In genomic region chr3:193885832-193886231, GRCh38 we compare ENCODE assay signal across 1 cellular context.
TF ChIP-seq lines count a peak whose summit lies in the region.

No MANE protein-coding gene starts in this region.

TF ChIP-seq in K562, 482 proteins besides CTCF, POLR2A, EP300 and RAD21 (continues in another document):
- TF ChIP-seq TCF15 (CRISPR knock-in tag; IDR thresholded peaks at IDR 0.05) (no peak), FOXP1 (CRISPR knock-in tag; IDR thresholded peaks at IDR 0.05) (no peak), NCOA1 (IDR thresholded peaks at IDR 0.05; ENCODE audit: low read depth) (no peak), CEBPG (CRISPR knock-in tag; IDR thresholded peaks at IDR 0.05) (no peak), CEBPG (tag; conservative IDR thresholded peaks at IDR 0.05 in 1 of 2, IDR thresholded peaks at IDR 0.05 in 1 of 2) (no peak), CBX3 (IDR thresholded peaks at IDR 0.05; ENCODE audit: borderline replicate concordance in 1 of 2, low read length in 2 of 2) (peak in 1 of 2 experiments; percentile 91; a peak in 1 of 3 replicates), HDGF (IDR thresholded peaks at IDR 0.05) (no peak), JUND (IDR thresholded peaks at IDR 0.05; ENCODE audit: borderline replicate concordance, low read depth, low read length) (0 out of 2 replicates have a peak, but pooled peaks have one; percentile 35), JUND (tag; IDR thresholded peaks at IDR 0.05; ENCODE audit: borderline replicate concordance, low read depth, low read length) (no peak), NFE2L1 (tag; IDR thresholded peaks at IDR 0.05; ENCODE audit: borderline replicate concordance, low read depth) (no peak), USF2 (CRISPR knock-in tag; IDR thresholded peaks at IDR 0.05) (no peak), JUN (IDR thresholded peaks at IDR 0.05; ENCODE audit: borderline replicate concordance, low read depth, low read length) (peak; percentile 29; the same call in 1 of the 2 replicates), JUN (CRISPR knock-in tag; IDR thresholded peaks at IDR 0.05; ENCODE audit: borderline replicate concordance) (no peak), MYC (IDR thresholded peaks at IDR 0.05; ENCODE audit: low read depth, low read length) (peak; percentile 66), MYC (CRISPR knock-in tag; IDR thresholded peaks at IDR 0.05; ENCODE audit: borderline replicate concordance, low read depth) (no peak), ZNF12 (CRISPR knock-in tag; IDR thresholded peaks at IDR 0.05) (no peak), VEZF1 (CRISPR knock-in tag; IDR thresholded peaks at IDR 0.05) (0 out of 2 replicates have a peak, but pooled peaks have one; percentile 28), BDP1 (IDR thresholded peaks at IDR 0.05; ENCODE audit: insufficient read depth, insufficient read length) (no peak), LCOR (CRISPR knock-in tag; IDR thresholded peaks at IDR 0.05) (no peak), EWSR1 (IDR thresholded peaks at IDR 0.05; ENCODE audit: borderline replicate concordance, low read depth, partially characterized antibody) (no peak), DPF2 (IDR thresholded peaks at IDR 0.05) (peak; percentile 56; the same call in 1 of the 2 replicates), HNRNPUL1 (IDR thresholded peaks at IDR 0.05; ENCODE audit: low read length) (no peak), RERE (CRISPR knock-in tag; IDR thresholded peaks at IDR 0.05; ENCODE audit: borderline replicate concordance) (no peak), CBX2 (IDR thresholded peaks at IDR 0.05; ENCODE audit: insufficient read depth, low read length, poor library complexity, severe bottlenecking) (no peak), MTA2 (IDR thresholded peaks at IDR 0.05; ENCODE audit: low read depth) (no peak; the same call in 1 of the 2 replicates), EGR1 (conservative IDR thresholded peaks at IDR 0.05) (no peak), MAX (CRISPR knock-in tag; IDR thresholded peaks at IDR 0.05) (peak; percentile 64), ZNF785 (CRISPR knock-in tag; IDR thresholded peaks at IDR 0.05) (no peak), ZNF717 (CRISPR knock-in tag; IDR thresholded peaks at IDR 0.05) (no peak), SRSF3 (IDR thresholded peaks at IDR 0.05; ENCODE audit: insufficient read depth, low read length) (no peak), HDAC3 (IDR thresholded peaks at IDR 0.05; ENCODE audit: borderline replicate concordance, partially characterized antibody) (peak; percentile 59), NCOA2 (IDR thresholded peaks at IDR 0.05; ENCODE audit: partially characterized antibody in 2 of 2) (no peak), POLR2AphosphoS2 (IDR thresholded peaks at IDR 0.05; ENCODE audit: low read length) (no peak), ZNF143 (CRISPR knock-in tag; IDR thresholded peaks at IDR 0.05) (no peak), NR2F6 (CRISPR knock-in tag; IDR thresholded peaks at IDR 0.05) (no peak), KAT8 (IDR thresholded peaks at IDR 0.05; ENCODE audit: low read depth) (no peak), ZNF444 (CRISPR knock-in tag; IDR thresholded peaks at IDR 0.05) (no peak), ZKSCAN3 (CRISPR knock-in tag; IDR thresholded peaks at IDR 0.05) (no peak), NR2C2 (CRISPR knock-in tag; IDR thresholded peaks at IDR 0.05) (no peak), NR2C2 (tag; IDR thresholded peaks at IDR 0.05) (no peak), ZNF586 (CRISPR knock-in tag; conservative IDR thresholded peaks at IDR 0.05) (no peak), XRCC4 (IDR thresholded peaks at IDR 0.05; ENCODE audit: extremely low read depth, insufficient read depth, insufficient read length) (no peak), BCOR (IDR thresholded peaks at IDR 0.05) (no peak), RCOR1 (IDR thresholded peaks at IDR 0.05; ENCODE audit: borderline replicate concordance in 1 of 2, low read depth in 2 of 2, low read length in 2 of 2) (peak; percentile 35 to 92; a peak in 1 of 4 replicates), RBM22 (IDR thresholded peaks at IDR 0.05; ENCODE audit: low read depth, low read length, poor library complexity, severe bottlenecking) (no peak), RNF2 (IDR thresholded peaks at IDR 0.05) (0 out of 2 replicates have a peak, but pooled peaks have one; percentile 26), NR3C1 (CRISPR knock-in tag; IDR thresholded peaks at IDR 0.05) (no peak), CREB1 (IDR thresholded peaks at IDR 0.05) (0 out of 2 replicates have a peak, but pooled peaks have one; percentile 21), CREB1 (CRISPR knock-in tag; IDR thresholded peaks at IDR 0.05) (no peak), ZNF592 (IDR thresholded peaks at IDR 0.05) (peak; percentile 64), ZNF280A (IDR thresholded peaks at IDR 0.05; ENCODE audit: low read depth, partially characterized antibody) (peak; percentile 32), HDAC2 (IDR thresholded peaks at IDR 0.05) (0 out of 2 replicates have a peak, but pooled peaks have one; percentile 26), ZNF354B (CRISPR knock-in tag; IDR thresholded peaks at IDR 0.05) (no peak), E2F4 (CRISPR knock-in tag; IDR thresholded peaks at IDR 0.05; ENCODE audit: low read depth) (no peak), TEAD4 (IDR thresholded peaks at IDR 0.05; ENCODE audit: low read length) (peak; percentile 65), TEAD4 (CRISPR knock-in tag; IDR thresholded peaks at IDR 0.05; ENCODE audit: borderline replicate concordance) (no peak), ZNF589 (CRISPR knock-in tag; IDR thresholded peaks at IDR 0.05; ENCODE audit: low read depth) (no peak), MTF1 (CRISPR knock-in tag; IDR thresholded peaks at IDR 0.05; ENCODE audit: borderline replicate concordance) (no peak), ELF1 (tag; IDR thresholded peaks at IDR 0.05) (no peak), ZC3H11A (IDR thresholded peaks at IDR 0.05; ENCODE audit: low read depth, low read length) (no peak), RBFOX2 (IDR thresholded peaks at IDR 0.05; ENCODE audit: low read depth, low read length) (no peak)
